Comparison of ENCODE assay signal across 8 cellular contexts in the genomic region with DNA sequence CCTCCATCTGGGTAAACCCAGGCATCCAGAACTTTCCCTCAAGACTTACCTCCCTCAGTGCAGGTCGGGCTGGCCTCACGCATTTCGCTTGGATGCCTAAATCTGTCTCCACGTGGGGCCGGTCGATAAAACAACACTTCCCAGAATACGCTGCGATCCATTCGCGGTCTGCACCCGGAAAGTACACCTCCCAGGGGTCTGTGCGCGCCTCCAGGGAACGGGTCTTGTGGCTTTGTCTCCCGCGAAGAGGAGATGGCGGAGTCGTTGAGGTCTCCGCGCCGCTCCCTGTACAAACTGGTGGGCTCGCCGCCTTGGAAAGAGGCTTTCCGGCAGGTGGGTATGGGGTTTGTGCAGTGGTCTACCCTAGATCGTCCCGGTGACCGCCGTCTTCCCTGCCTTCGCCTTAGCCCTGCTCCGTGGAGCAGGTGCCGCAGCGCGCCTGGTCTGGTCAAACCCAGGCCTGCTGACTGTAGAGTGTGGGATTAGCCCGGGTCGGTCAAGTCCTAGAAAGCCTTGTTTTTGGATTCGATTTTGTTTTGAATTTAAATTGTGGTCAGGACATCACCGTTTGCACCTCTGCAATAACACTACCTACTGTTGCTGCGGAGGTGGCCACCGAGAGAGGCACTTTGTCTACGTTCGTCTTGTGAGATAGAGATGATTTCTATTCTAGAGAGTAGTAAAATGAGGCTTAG. TPM values are rescaled to one million over a fixed set of nuclear protein-coding genes. Genes with fewer than 3 reads are reported as not detected.
DNase-seq lines count a peak whose midpoint lies in the region; ATAC-seq and TF ChIP-seq lines count a peak whose summit lies in the region.

A gene with protein sequence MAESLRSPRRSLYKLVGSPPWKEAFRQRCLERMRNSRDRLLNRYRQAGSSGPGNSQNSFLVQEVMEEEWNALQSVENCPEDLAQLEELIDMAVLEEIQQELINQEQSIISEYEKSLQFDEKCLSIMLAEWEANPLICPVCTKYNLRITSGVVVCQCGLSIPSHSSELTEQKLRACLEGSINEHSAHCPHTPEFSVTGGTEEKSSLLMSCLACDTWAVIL (plus strand): TSS at position 224 of the 695 bp plus-strand sequence. CDS start 29 bp downstream, at position 253.

- peak within 1 kb of the TSS; percentile 67 for H2AFZ ChIP-seq in neural cell (ENCODE audit: low read depth, low read length)

- peak within 1 kb of the TSS; percentile 90 for H3K4me3 ChIP-seq in Jurkat, Clone E6-1 (ENCODE audit: low read length)
- peak within 1 kb of the TSS; percentile 96 for H3K4me3 ChIP-seq in fibroblast of the aortic adventitia (ENCODE audit: low read depth, low read length)
- peak within 1 kb of the TSS; percentile 85 for H3K4me3 ChIP-seq in neural cell (ENCODE audit: low read length)
- H3K4me3 ChIP-seq in stomach smooth muscle (ENCODE audit: low read length in 2 of 2) = peak within 1 kb of the TSS; percentile 89 to 98

- H3K4me2 ChIP-seq in neural cell (ENCODE audit: low read length) = peak within 1 kb of the TSS; percentile 99

- peak; percentile 42 for ATAC-seq in GM21576 (IDR thresholded peaks at IDR 0.05; ENCODE audit: unreplicated experiment)
- ATAC-seq in activated T-helper 17 cell treated with anti-CD3 and anti-CD28 coated beads, Interleukin-2, amount 50 U/mL, for 72 hours (replicated peaks) = peak; percentile 65

- peak; percentile 34 for TF ChIP-seq EP300 in neural cell (conservative IDR thresholded peaks at IDR 0.05; ENCODE audit: poor library complexity, severe bottlenecking)

- H3K4me1 ChIP-seq in stomach smooth muscle (ENCODE audit: control insufficient read depth, insufficient read depth, low read length) = peaks cover 21% of the 10 kb centered on the region

- H3K9me3 Mint-ChIP-seq in activated T-helper 17 cell treated with anti-CD3 and anti-CD28 coated beads, Interleukin-2, amount 50 U/mL, for 72 hours = no peaks in the 10 kb centered on the region

- peak within 1 kb of the TSS; percentile 85 for H3K9ac ChIP-seq in neural cell (ENCODE audit: low read length)
- H3K9ac ChIP-seq in stomach smooth muscle (ENCODE audit: low read length in 2 of 2) = peak within 1 kb of the TSS; percentile 74 to 91

- H3K27me3 ChIP-seq in neural cell (ENCODE audit: insufficient read depth, low read depth, low read length) (no peaks in the 10 kb centered on the region), stomach smooth muscle (ENCODE audit: control insufficient read depth in 1 of 2, insufficient read depth in 2 of 2, low read length in 2 of 2) (no peaks in the 10 kb centered on the region)

- no peaks in the 10 kb centered on the region for H3K36me3 ChIP-seq in neural cell (ENCODE audit: insufficient read depth, low read length)
- H3K36me3 ChIP-seq in stomach smooth muscle (ENCODE audit: control insufficient read depth in 2 of 2, insufficient read depth in 2 of 2, low read length in 2 of 2) = peaks cover 26 to 28% of the 10 kb centered on the region in 2 donors

- peaks cover 98% of the 10 kb centered on the region for H3K36me3 Mint-ChIP-seq in activated T-helper 17 cell treated with anti-CD3 and anti-CD28 coated beads, Interleukin-2, amount 50 U/mL, for 72 hours (ENCODE audit: low read depth)

- H3K4me1 Mint-ChIP-seq in activated T-helper 17 cell treated with anti-CD3 and anti-CD28 coated beads, Interleukin-2, amount 50 U/mL, for 72 hours = peaks cover 22% of the 10 kb centered on the region

- TF ChIP-seq CTCF in fibroblast of the aortic adventitia (IDR thresholded peaks at IDR 0.05; ENCODE audit: insufficient read depth, low read length) (no peak), neural cell (IDR thresholded peaks at IDR 0.05; ENCODE audit: poor library complexity, severe bottlenecking) (no peak)

- no peaks in the 10 kb centered on the region for H3K9me2 ChIP-seq in neural cell (ENCODE audit: insufficient read depth, low read length)

- no peaks in the 10 kb centered on the region for H3K9me3 ChIP-seq in neural cell (ENCODE audit: low read length)
- no peaks in the 10 kb centered on the region for H3K9me3 ChIP-seq in stomach smooth muscle (ENCODE audit: control insufficient read depth in 2 of 2, low read length in 2 of 2)

- peak within 1 kb of the TSS; percentile 88 for H3K4me3 Mint-ChIP-seq in activated T-helper 17 cell treated with anti-CD3 and anti-CD28 coated beads, Interleukin-2, amount 50 U/mL, for 72 hours

- DNase-seq in DMS79 treated with DMSO at 0.1 percent for 48 hours (lab: John Stamatoyannopoulos, UW) (peak; percentile 92), RKO (ENCODE audit: low spot score) (peak; percentile 91), fibroblast of the aortic adventitia (ENCODE audit: low read depth) (no peak)
- DNase-seq in Jurkat, Clone E6-1 (ENCODE audit: low read depth, low spot score) = peak; percentile 90

- H3K27ac ChIP-seq in neural cell (ENCODE audit: low read length) (peak within 1 kb of the TSS; percentile 87), stomach smooth muscle (ENCODE audit: low read length) (peak within 1 kb of the TSS; percentile 71)

- no peaks in the 10 kb centered on the region for H4K20me1 ChIP-seq in neural cell (ENCODE audit: insufficient read depth)

- H3K27me3 Mint-ChIP-seq in activated T-helper 17 cell treated with anti-CD3 and anti-CD28 coated beads, Interleukin-2, amount 50 U/mL, for 72 hours = no peaks in the 10 kb centered on the region

- peaks cover 69% of the 10 kb centered on the region for H3K79me2 ChIP-seq in neural cell (replicated peaks; ENCODE audit: insufficient read depth, low read length)

- peak within 1 kb of the TSS; percentile 86 for H3K27ac Mint-ChIP-seq in activated T-helper 17 cell treated with anti-CD3 and anti-CD28 coated beads, Interleukin-2, amount 50 U/mL, for 72 hours

- TF ChIP-seq RAD21 in neural cell (conservative IDR thresholded peaks at IDR 0.05) = no peak

- H3F3A ChIP-seq in neural cell (ENCODE audit: insufficient read depth, low read length, poor library complexity, severe bottlenecking) = no peaks in the 10 kb centered on the region

TF ChIP-seq in neural cell, 6 proteins besides CTCF, POLR2A, EP300 and RAD21:
- TF ChIP-seq MXI1 (conservative IDR thresholded peaks at IDR 0.05; ENCODE audit: poor library complexity, severe bottlenecking) (peak; percentile 99), POLR2AphosphoS5 (IDR thresholded peaks at IDR 0.05) (peak; percentile 98), TAF1 (IDR thresholded peaks at IDR 0.05; ENCODE audit: low read depth) (peak; percentile 23), EZH2 (IDR thresholded peaks at IDR 0.05; ENCODE audit: borderline replicate concordance, insufficient read depth, low read length, poor library complexity, severe bottlenecking) (no peak)
- TF ChIP-seq, protein P1, sequence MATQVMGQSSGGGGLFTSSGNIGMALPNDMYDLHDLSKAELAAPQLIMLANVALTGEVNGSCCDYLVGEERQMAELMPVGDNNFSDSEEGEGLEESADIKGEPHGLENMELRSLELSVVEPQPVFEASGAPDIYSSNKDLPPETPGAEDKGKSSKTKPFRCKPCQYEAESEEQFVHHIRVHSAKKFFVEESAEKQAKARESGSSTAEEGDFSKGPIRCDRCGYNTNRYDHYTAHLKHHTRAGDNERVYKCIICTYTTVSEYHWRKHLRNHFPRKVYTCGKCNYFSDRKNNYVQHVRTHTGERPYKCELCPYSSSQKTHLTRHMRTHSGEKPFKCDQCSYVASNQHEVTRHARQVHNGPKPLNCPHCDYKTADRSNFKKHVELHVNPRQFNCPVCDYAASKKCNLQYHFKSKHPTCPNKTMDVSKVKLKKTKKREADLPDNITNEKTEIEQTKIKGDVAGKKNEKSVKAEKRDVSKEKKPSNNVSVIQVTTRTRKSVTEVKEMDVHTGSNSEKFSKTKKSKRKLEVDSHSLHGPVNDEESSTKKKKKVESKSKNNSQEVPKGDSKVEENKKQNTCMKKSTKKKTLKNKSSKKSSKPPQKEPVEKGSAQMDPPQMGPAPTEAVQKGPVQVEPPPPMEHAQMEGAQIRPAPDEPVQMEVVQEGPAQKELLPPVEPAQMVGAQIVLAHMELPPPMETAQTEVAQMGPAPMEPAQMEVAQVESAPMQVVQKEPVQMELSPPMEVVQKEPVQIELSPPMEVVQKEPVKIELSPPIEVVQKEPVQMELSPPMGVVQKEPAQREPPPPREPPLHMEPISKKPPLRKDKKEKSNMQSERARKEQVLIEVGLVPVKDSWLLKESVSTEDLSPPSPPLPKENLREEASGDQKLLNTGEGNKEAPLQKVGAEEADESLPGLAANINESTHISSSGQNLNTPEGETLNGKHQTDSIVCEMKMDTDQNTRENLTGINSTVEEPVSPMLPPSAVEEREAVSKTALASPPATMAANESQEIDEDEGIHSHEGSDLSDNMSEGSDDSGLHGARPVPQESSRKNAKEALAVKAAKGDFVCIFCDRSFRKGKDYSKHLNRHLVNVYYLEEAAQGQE (IDR thresholded peaks at IDR 0.05; ENCODE audit: borderline replicate concordance) = peak; percentile 93

RNA-seq across cellular contexts. Expression of the gene that starts here (rescaled TPM):
- polyA plus RNA-seq in Jurkat, Clone E6-1 (2012; ENCODE audit: insufficient read depth, insufficient read length) = 146 TPM
- total RNA-seq in activated T-helper 17 cell treated with anti-CD3 and anti-CD28 coated beads, Interleukin-2, amount 50 U/mL, for 72 hours = 10 to 100 TPM; 32.9 to 33.8 TPM
- 31.2 and 41.9 TPM in 2 replicates for total RNA-seq in fibroblast of the aortic adventitia (ENCODE audit: low replicate concordance)
- polyA plus RNA-seq in neural cell = 438 and 451 TPM in 2 replicates
- 134 and 149 TPM in 2 replicates for polyA minus RNA-seq in neural cell
